In genomic region chr15:59317211-59317610, GRCh38 we compare ENCODE assay signal across 1 cellular context.
TF ChIP-seq lines count a peak whose summit lies in the region.

No MANE protein-coding gene starts in this region.

TF ChIP-seq in HepG2, 621 proteins besides CTCF, POLR2A, EP300 and RAD21 (continued from another document):
- TF ChIP-seq, protein P1, sequence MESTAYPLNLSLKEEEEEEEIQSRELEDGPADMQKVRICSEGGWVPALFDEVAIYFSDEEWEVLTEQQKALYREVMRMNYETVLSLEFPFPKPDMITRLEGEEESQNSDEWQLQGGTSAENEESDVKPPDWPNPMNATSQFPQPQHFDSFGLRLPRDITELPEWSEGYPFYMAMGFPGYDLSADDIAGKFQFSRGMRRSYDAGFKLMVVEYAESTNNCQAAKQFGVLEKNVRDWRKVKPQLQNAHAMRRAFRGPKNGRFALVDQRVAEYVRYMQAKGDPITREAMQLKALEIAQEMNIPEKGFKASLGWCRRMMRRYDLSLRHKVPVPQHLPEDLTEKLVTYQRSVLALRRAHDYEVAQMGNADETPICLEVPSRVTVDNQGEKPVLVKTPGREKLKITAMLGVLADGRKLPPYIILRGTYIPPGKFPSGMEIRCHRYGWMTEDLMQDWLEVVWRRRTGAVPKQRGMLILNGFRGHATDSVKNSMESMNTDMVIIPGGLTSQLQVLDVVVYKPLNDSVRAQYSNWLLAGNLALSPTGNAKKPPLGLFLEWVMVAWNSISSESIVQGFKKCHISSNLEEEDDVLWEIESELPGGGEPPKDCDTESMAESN (CRISPR knock-in tag; conservative IDR thresholded peaks at IDR 0.05) = 0 out of 2 replicates have a peak, but pooled peaks have one; percentile 57
- no peak for TF ChIP-seq GPN1 (CRISPR knock-in tag; IDR thresholded peaks at IDR 0.05; ENCODE audit: borderline replicate concordance)
